ENCODE assay signal across 8 cellular contexts in the genomic region with DNA sequence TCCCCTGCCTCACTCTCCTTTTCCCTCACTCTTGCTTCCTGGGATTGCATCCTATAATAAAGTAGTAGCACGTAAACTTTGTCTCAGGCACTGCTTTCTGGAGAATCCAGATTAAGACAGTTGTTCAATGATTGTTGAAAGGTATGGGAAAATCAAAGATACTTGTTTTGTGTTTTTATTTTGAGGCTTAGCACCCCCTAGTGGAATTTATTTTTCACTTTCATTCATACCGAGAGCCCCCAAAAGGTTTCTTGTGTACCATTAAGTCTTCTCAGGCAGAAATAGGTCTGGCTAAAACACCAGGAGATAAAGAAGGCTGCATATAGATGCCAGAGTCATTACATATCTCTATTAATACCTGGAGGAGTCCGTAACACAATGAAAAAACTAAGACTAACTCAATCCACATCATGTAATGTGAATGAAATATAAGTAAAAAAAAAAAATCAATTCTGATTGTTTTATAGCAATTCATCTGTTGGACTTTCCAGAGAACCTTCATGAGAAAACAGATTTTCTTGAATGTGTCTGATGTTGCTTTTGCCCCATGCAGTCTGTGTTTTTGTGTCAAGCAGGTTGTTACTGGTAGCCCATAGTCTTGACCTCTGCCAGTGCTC.
DNase-seq lines count a peak whose midpoint lies in the region; ATAC-seq and TF ChIP-seq lines count a peak whose summit lies in the region.

No MANE protein-coding gene starts in this region.

- H2AFZ ChIP-seq in OCI-LY1 (ENCODE audit: low read length) = no peak overlapping the region

- H3K36me3 ChIP-seq in OCI-LY1 (ENCODE audit: insufficient read depth, low read length) = no peaks in the 10 kb centered on the region; the same call in 1 of the 2 replicates
- no peaks in the 10 kb centered on the region for H3K36me3 ChIP-seq in transverse colon

- H3K9me2 ChIP-seq in OCI-LY1 (ENCODE audit: low read depth, low read length) = no peaks in the 10 kb centered on the region

- in situ Hi-C loops in transverse colon (cut with MboI; ENCODE audit: low pct_ligation_motif_present in 1 of 4, low pct_unique_long_range_greater_than_20kb in 1 of 4, low sequenced_read_pairs in 3 of 4) = loop anchor here in 3 of 4 donors (25.0 kb wide), 3 partner anchors 484 to 809 kb away; a partner anchor contains a TSS

- peak; percentile 47 for TF ChIP-seq CTCF in activated CD8-positive, alpha-beta T cell treated with anti-CD3 and anti-CD28 coated beads for 36 hours (IDR thresholded peaks at IDR 0.05)
- TF ChIP-seq CTCF in OCI-LY1 (IDR thresholded peaks at IDR 0.05; ENCODE audit: low read length) (peak; percentile 52; the same call in 1 of the 2 replicates), fibroblast of the aortic adventitia (IDR thresholded peaks at IDR 0.05; ENCODE audit: insufficient read depth, low read length) (peak; percentile 49), transverse colon (IDR thresholded peaks at IDR 0.05) (peak; percentile 27 to 50 (median 42))

- H3K9me3 ChIP-seq in OCI-LY1 (ENCODE audit: low read length) (no peaks in the 10 kb centered on the region), transverse colon (no peaks in the 10 kb centered on the region)

- no peak for DNase-seq in activated CD8-positive, alpha-beta T cell treated with anti-CD3 and anti-CD28 coated beads for 36 hours
- DNase-seq in activated CD8-positive, alpha-beta T cell treated with anti-CD3 and anti-CD28 coated beads, Interleukin-2, amount 10 ng/mL, durations not matched to agents 7 days and 5 days = no peak
- DNase-seq in fibroblast of the aortic adventitia (ENCODE audit: low read depth) (peak; percentile 64), transverse colon (no peak), occipital lobe (lab: John Stamatoyannopoulos, UW) (no peak)

- no peaks in the 10 kb centered on the region for H3K4me1 Mint-ChIP-seq in activated CD8-positive, alpha-beta T cell treated with anti-CD3 and anti-CD28 coated beads for 36 hours (ENCODE audit: low read depth)
- peaks cover 1% of the 10 kb centered on the region for H3K4me1 Mint-ChIP-seq in activated CD8-positive, alpha-beta T cell treated with anti-CD3 and anti-CD28 coated beads, Interleukin-2, amount 10 ng/mL, durations not matched to agents 7 days and 5 days (ENCODE audit: low read depth)

- H3K27ac ChIP-seq in OCI-LY1 (ENCODE audit: low read depth, low read length, poor library complexity, severe bottlenecking) (no peak overlapping the region), transverse colon (no peak overlapping the region)

- CTCF ChIA-PET in activated CD8-positive, alpha-beta T cell treated with anti-CD3 and anti-CD28 coated beads for 36 hours (lab: Charles Lee) = interaction anchor here (0.7 to 3.3 kb wide), 7 partner anchors 9 to 1571 kb away, joined by 3 to 17 read pairs (median 4); no protein-coding TSS in a partner anchor
- CTCF ChIA-PET in activated CD8-positive, alpha-beta T cell treated with anti-CD3 and anti-CD28 coated beads, Interleukin-2, amount 10 ng/mL, durations not matched to agents 7 days and 5 days (lab: Charles Lee) = interaction anchor here (0.6 to 2.2 kb wide), 6 partner anchors 12 to 229 kb away, joined by 3 to 14 read pairs (median 4); no protein-coding TSS in a partner anchor

- no peaks in the 10 kb centered on the region for H4K20me1 ChIP-seq in OCI-LY1 (ENCODE audit: insufficient read depth, low read length)

- no peaks in the 10 kb centered on the region for H3K79me2 ChIP-seq in OCI-LY1 (ENCODE audit: insufficient read depth, low read length)

- intact Hi-C loops in activated CD8-positive, alpha-beta T cell treated with anti-CD3 and anti-CD28 coated beads for 36 hours (cut with micrococcal nuclease) = no loop called here
- intact Hi-C loops in transverse colon (cut with DNase I; ENCODE audit: low total_unique reads) = loop anchor here (10.0 kb wide), 1 partner anchor 511 kb away; a partner anchor contains a TSS

- H3K36me3 Mint-ChIP-seq in activated CD8-positive, alpha-beta T cell treated with anti-CD3 and anti-CD28 coated beads for 36 hours (ENCODE audit: low read depth) = no peaks in the 10 kb centered on the region
- H3K36me3 Mint-ChIP-seq in activated CD8-positive, alpha-beta T cell treated with anti-CD3 and anti-CD28 coated beads, Interleukin-2, amount 10 ng/mL, durations not matched to agents 7 days and 5 days (ENCODE audit: low read depth) = no peaks in the 10 kb centered on the region

- no peaks in the 10 kb centered on the region for H3F3A ChIP-seq in OCI-LY1 (ENCODE audit: insufficient read depth, low read length)

- no peaks in the 10 kb centered on the region for H3K9me3 Mint-ChIP-seq in activated CD8-positive, alpha-beta T cell treated with anti-CD3 and anti-CD28 coated beads for 36 hours
- no peaks in the 10 kb centered on the region for H3K9me3 Mint-ChIP-seq in activated CD8-positive, alpha-beta T cell treated with anti-CD3 and anti-CD28 coated beads, Interleukin-2, amount 10 ng/mL, durations not matched to agents 7 days and 5 days (ENCODE audit: insufficient read depth)

- TF ChIP-seq EP300 in transverse colon (IDR thresholded peaks at IDR 0.05; ENCODE audit: low read depth) = no peak

- H3K4me1 ChIP-seq in OCI-LY1 (ENCODE audit: insufficient read depth, low read length, severe bottlenecking) (peaks cover 4% of the 10 kb centered on the region), transverse colon (no peaks in the 10 kb centered on the region)

- H3K4me2 ChIP-seq in OCI-LY1 (ENCODE audit: low read length) = no peak overlapping the region

- TF ChIP-seq POLR2A in transverse colon (IDR thresholded peaks at IDR 0.05) = no peak

- no peak overlapping the region for H3K27ac Mint-ChIP-seq in activated CD8-positive, alpha-beta T cell treated with anti-CD3 and anti-CD28 coated beads for 36 hours
- H3K27ac Mint-ChIP-seq in activated CD8-positive, alpha-beta T cell treated with anti-CD3 and anti-CD28 coated beads, Interleukin-2, amount 10 ng/mL, durations not matched to agents 7 days and 5 days = no peak overlapping the region

- no peaks in the 10 kb centered on the region for H3K27me3 Mint-ChIP-seq in activated CD8-positive, alpha-beta T cell treated with anti-CD3 and anti-CD28 coated beads for 36 hours
- H3K27me3 Mint-ChIP-seq in activated CD8-positive, alpha-beta T cell treated with anti-CD3 and anti-CD28 coated beads, Interleukin-2, amount 10 ng/mL, durations not matched to agents 7 days and 5 days (ENCODE audit: low read depth) = no peaks in the 10 kb centered on the region

- ATAC-seq in activated CD8-positive, alpha-beta T cell treated with anti-CD3 and anti-CD28 coated beads for 36 hours = no peak
- ATAC-seq in activated CD8-positive, alpha-beta T cell treated with anti-CD3 and anti-CD28 coated beads, Interleukin-2, amount 10 ng/mL, durations not matched to agents 7 days and 5 days = no peak
- no peak for ATAC-seq in GM21515 (IDR thresholded peaks at IDR 0.05; ENCODE audit: unreplicated experiment)
- no peak for ATAC-seq in GM18520 (IDR thresholded peaks at IDR 0.05; ENCODE audit: unreplicated experiment)

- H3K4me3 ChIP-seq in OCI-LY1 (ENCODE audit: low read depth, low read length, poor library complexity, severe bottlenecking) = no peak overlapping the region
- no peak overlapping the region for H3K4me3 ChIP-seq in fibroblast of the aortic adventitia (ENCODE audit: low read depth, low read length)
- no peak overlapping the region for H3K4me3 ChIP-seq in transverse colon

- H3K9ac ChIP-seq in OCI-LY1 (ENCODE audit: low read length) = no peak overlapping the region

- no peak overlapping the region for H3K4me3 Mint-ChIP-seq in activated CD8-positive, alpha-beta T cell treated with anti-CD3 and anti-CD28 coated beads for 36 hours
- H3K4me3 Mint-ChIP-seq in activated CD8-positive, alpha-beta T cell treated with anti-CD3 and anti-CD28 coated beads, Interleukin-2, amount 10 ng/mL, durations not matched to agents 7 days and 5 days = no peak overlapping the region

- POLR2A ChIA-PET in activated CD8-positive, alpha-beta T cell treated with anti-CD3 and anti-CD28 coated beads for 36 hours (lab: Charles Lee) = interaction anchor here (0.6 kb wide), 1 partner anchor 743 kb away, joined by 4 read pairs; no protein-coding TSS in a partner anchor
- POLR2A ChIA-PET in activated CD8-positive, alpha-beta T cell treated with anti-CD3 and anti-CD28 coated beads, Interleukin-2, amount 10 ng/mL, durations not matched to agents 7 days and 5 days (lab: Charles Lee) = no interaction called here

- 58 to 60% methylated on average over 3 of the region's 3 CpGs for WGBS in transverse colon (ENCODE audit: low coverage in 1 of 2), 2 donors

- H3K27me3 ChIP-seq in OCI-LY1 (ENCODE audit: insufficient read depth, low read length) (no peaks in the 10 kb centered on the region), transverse colon (no peaks in the 10 kb centered on the region)
